24 cellular contexts compared by ENCODE assay signal in genomic region chr2:59282374-59283057, GRCh38.
"Had no signal": no experiment of that assay in that cellular context is flagged by ENCODE, and none has a peak within 500 bp of the region (broad histone marks: within the 10 kb centered on the region; RNA-seq: fewer than 3 reads in every experiment).

No MANE protein-coding gene starts in this region.

- H3K36me3 ChIP-seq: breast epithelium, Peyer's patch, SJSA1 had no signal

- DNase-seq: activated CD4-positive, alpha-beta T cell treated with anti-CD3 and anti-CD28 coated beads for 36 hours; activated CD4-positive, alpha-beta T cell treated with anti-CD3 and anti-CD28 coated beads, Interleukin-2, amount 10 ng/mL, durations not matched to agents 7 days and 5 days; activated CD4-positive, alpha-beta T cell treated with anti-CD3 and anti-CD28 coated beads, Interleukin-2, amount 50 U/mL, for 48 hours; activated CD8-positive, alpha-beta T cell treated with anti-CD3 and anti-CD28 coated beads, Interleukin-2, amount 10 ng/mL, durations not matched to agents 7 days and 5 days; activated gamma-delta T cell; activated naive CD4-positive, alpha-beta T cell treated with Interleukin-2 at 50 U/mL for 16 hours; activated naive CD8-positive, alpha-beta T cell treated with anti-CD3 and anti-CD28 coated beads, Interleukin-2, amount 10 ng/mL, durations not matched to agents 7 days and 5 days; activated T-cell treated with anti-CD3 and anti-CD28 coated beads, Interleukin-2, amount 50 U/mL, for 24 hours; body of pancreas; NCI-H1105; NCI-H1417 treated with DMSO at 0.1 percent for 48 hours; NCI-H1694 treated with DMSO at 0.1 percent for 48 hours; NCI-H2029; NCI-H345; NCI-H524 treated with DMSO at 0.1 percent for 48 hours; NCI-H82; Peyer's patch; RPMI8226; SHP77 treated with DMSO at 0.1 percent for 48 hours had no signal

- H3K27me3 ChIP-seq: body of pancreas, breast epithelium, Peyer's patch, SJSA1 had no signal

- ATAC-seq: activated CD4-positive, alpha-beta T cell treated with anti-CD3 and anti-CD28 coated beads for 36 hours; activated CD4-positive, CD25-positive, alpha-beta regulatory T cell treated with anti-CD3 and anti-CD28 coated beads, Interleukin-2, amount 50 U/mL, for 24 hours; activated CD8-positive, alpha-beta T cell treated with anti-CD3 and anti-CD28 coated beads, Interleukin-2, amount 10 ng/mL, durations not matched to agents 7 days and 5 days; body of pancreas; WTC11 had no signal

- H3K4me1 ChIP-seq: breast epithelium, Peyer's patch, SJSA1 had no signal

- H3K4me3 ChIP-seq: body of pancreas, breast epithelium, coronary artery, Peyer's patch, SJSA1 had no signal

- H3K9me3 ChIP-seq: body of pancreas, breast epithelium, Peyer's patch, SJSA1 had no signal

- H3K27ac ChIP-seq: body of pancreas, breast epithelium, coronary artery, Peyer's patch, SJSA1 had no signal
